ENCODE assay signal across 11 cellular contexts in the genomic region with DNA sequence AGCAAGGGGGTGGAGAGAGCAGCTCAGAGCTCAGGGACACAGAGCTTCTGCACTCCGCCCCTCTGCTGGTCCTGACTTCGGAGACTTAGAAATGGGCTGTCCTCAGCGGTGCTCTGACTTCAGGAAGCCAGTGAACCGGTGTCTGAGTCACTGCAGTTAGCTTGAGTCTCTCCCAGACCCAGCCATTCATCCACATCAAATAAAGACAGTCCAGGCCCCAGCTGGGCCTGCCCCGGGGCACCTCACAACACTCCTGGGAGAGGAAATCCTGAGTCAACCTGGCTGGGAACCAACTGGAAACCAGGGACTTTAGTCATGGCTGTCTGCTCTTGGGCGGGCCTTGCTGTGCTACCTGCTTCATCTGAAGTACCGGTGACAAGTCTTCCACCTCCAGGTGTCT. TPM values are rescaled to one million over a fixed set of nuclear protein-coding genes. Genes with fewer than 3 reads are reported as not detected.
DNase-seq lines count a peak whose midpoint lies in the region; ATAC-seq and TF ChIP-seq lines count a peak whose summit lies in the region.
"Had no signal": no experiment of that assay in that cellular context is flagged by ENCODE, and none has a peak within 500 bp of the region (broad histone marks: within the 10 kb centered on the region; RNA-seq: fewer than 3 reads in every experiment).

No MANE protein-coding gene starts in this region.

- 60 to 67% methylated on average over 1 of the region's 7 CpGs for WGBS in gastroesophageal sphincter (ENCODE audit: low coverage in 1 of 2), 2 donors

- TF ChIP-seq EP300 in gastroesophageal sphincter (IDR thresholded peaks at IDR 0.05) = no peak

- H3K9me3 ChIP-seq in gastroesophageal sphincter = no peaks in the 10 kb centered on the region
- H3K9me3 ChIP-seq: right lobe of liver had no signal

- no peaks in the 10 kb centered on the region for H3K27me3 ChIP-seq in gastroesophageal sphincter
- H3K27me3 ChIP-seq: right lobe of liver had no signal

- ATAC-seq in gastroesophageal sphincter = peak; percentile 6
- ATAC-seq in GM18858 (IDR thresholded peaks at IDR 0.05; ENCODE audit: unreplicated experiment) = no peak

- H3K4me1 ChIP-seq in gastroesophageal sphincter = peaks cover 0 to 29% (median 6%) of the 10 kb centered on the region in 3 donors
- H3K4me1 ChIP-seq: right lobe of liver had no signal

- TF ChIP-seq POLR2A in gastroesophageal sphincter (IDR thresholded peaks at IDR 0.05) = no peak

- TF ChIP-seq CTCF in gastroesophageal sphincter (IDR thresholded peaks at IDR 0.05) = no peak

- H3K27ac ChIP-seq in gastroesophageal sphincter = no peak overlapping the region
- H3K27ac ChIP-seq in skin epidermis = peak overlapping the region in 19 of 21 experiments; percentile 6 to 76 (median 56)
- H3K27ac ChIP-seq: HL-60, right lobe of liver had no signal

- no peaks in the 10 kb centered on the region for H3K36me3 ChIP-seq in gastroesophageal sphincter
- H3K36me3 ChIP-seq: right lobe of liver had no signal

- H3K4me3 ChIP-seq in gastroesophageal sphincter (no peak overlapping the region), skin epidermis (no peak overlapping the region)
- H3K4me3 ChIP-seq: right lobe of liver had no signal

- peak; percentile 95 for DNase-seq in GM04504 (ENCODE audit: low read depth)
- peak; percentile 90 to 96 for DNase-seq in SW 1271 (lab: John Stamatoyannopoulos, UW)
- no peak for DNase-seq in KG1 (lab: John Stamatoyannopoulos, UW)
- DNase-seq in NCI-H82 (lab: John Stamatoyannopoulos, UW) = no peak
- DNase-seq in SHP77 treated with DMSO at 0.1 percent for 48 hours (lab: John Stamatoyannopoulos, UW) = no peak
- DNase-seq: right lobe of liver had no signal

RNA-seq across cellular contexts. Expression of gene ITGB6, which starts 5.4 kb away (rescaled TPM):
- 1 to 10 TPM in 1 of 4 donors, not detected in 3; 2.2 TPM for total RNA-seq in gastroesophageal sphincter
- total RNA-seq: T-helper 2 cell treated with Interferon-gamma antibody and Interleukin-4, amounts not matched to agents 100 ng/mL and 5 ng/mL, for 36 hours had no signal

Comparison
In these comparisons a context has a peak if more than half of its experiments do, and no peak if none do; other contexts are left out.
1. DNase-seq: peak in GM04504 (single experiment) and SW 1271 (2 of 2); none in KG1 (single experiment), NCI-H82 (single experiment) and SHP77 treated with DMSO at 0.1 percent for 48 hours (single experiment).
2. H3K27ac ChIP-seq: peak in skin epidermis (19 of 21); none in gastroesophageal sphincter (0 of 4).